In the genomic region with DNA sequence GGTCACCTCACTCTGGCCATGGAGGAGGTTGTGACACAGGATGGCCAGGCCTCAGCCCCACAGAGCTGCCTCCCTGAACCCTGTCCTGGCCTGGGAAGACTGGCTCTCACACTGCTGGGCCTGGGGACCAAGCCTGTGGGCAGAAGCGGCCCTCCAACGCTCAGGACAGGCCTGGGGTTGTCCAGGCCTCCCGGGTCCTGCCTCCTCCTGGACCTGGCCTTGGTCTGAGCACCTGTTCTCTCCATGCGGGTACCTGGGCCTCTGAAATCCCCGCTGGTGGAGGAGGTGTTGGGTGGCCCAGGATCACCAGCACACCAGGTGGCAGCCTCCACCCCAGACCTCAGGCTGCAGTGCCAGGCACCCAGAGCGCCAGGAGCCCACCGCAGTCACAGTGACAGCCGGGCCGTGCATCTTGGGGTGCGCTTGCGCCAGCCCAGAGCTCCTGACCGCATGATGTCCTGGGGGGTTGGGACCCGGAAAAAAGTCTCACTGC, we compare ENCODE assay signal across 17 cellular contexts. TPM values are rescaled to one million over a fixed set of nuclear protein-coding genes. Genes with fewer than 3 reads are reported as not detected.
DNase-seq lines count a peak whose midpoint lies in the region; ATAC-seq, FAIRE-seq and TF ChIP-seq lines count a peak whose summit lies in the region.
"Had no signal": no experiment of that assay in that cellular context is flagged by ENCODE, and none has a peak within 500 bp of the region (broad histone marks: within the 10 kb centered on the region; RNA-seq: fewer than 3 reads in every experiment).

No MANE protein-coding gene starts in this region.

- dilution Hi-C loops in IMR-90 (cut with HindIII; ENCODE audit: low sequenced_read_pairs, unreplicated experiment), result no loop called here

- H3K4me1 ChIP-seq in IMR-90 (ENCODE audit: control insufficient read depth, insufficient read depth, low read length) (no peaks in the 10 kb centered on the region), GM12878 (ENCODE audit: control insufficient read depth, insufficient read depth, low read length) (peaks cover 4% of the 10 kb centered on the region; the same call in 1 of the 2 replicates), skeletal muscle tissue (ENCODE audit: control insufficient read depth in 3 of 3, insufficient read depth in 3 of 3, low read length in 3 of 3) (peaks cover 4 to 11% (median 6%) of the 10 kb centered on the region in 3 donors)

- no peaks in the 10 kb centered on the region for H4K20me1 ChIP-seq in IMR-90 (ENCODE audit: insufficient read depth, low read length)
- no peaks in the 10 kb centered on the region for H4K20me1 ChIP-seq in GM12878 (ENCODE audit: control insufficient read depth, insufficient read depth)

- no peak overlapping the region for H3K27ac ChIP-seq in IMR-90 (ENCODE audit: insufficient read depth, low read length)
- peak overlapping the region; percentile 87 for H3K27ac ChIP-seq in GM12878 (ENCODE audit: control insufficient read depth, insufficient read depth)
- H3K27ac ChIP-seq in skeletal muscle tissue (ENCODE audit: low read depth, low read length), result no peak overlapping the region

- H3K36me3 Mint-ChIP-seq in activated T-cell treated with anti-CD3 and anti-CD28 coated beads, Interleukin-2, amount 50 U/mL, for 24 hours (ENCODE audit: low read depth), result no peaks in the 10 kb centered on the region
- peaks cover 0 to 4% of the 10 kb centered on the region in 2 donors for H3K36me3 Mint-ChIP-seq in CD14-positive monocyte

- peaks cover 16% of the 10 kb centered on the region for H3K79me2 ChIP-seq in GM12878 (ENCODE audit: control insufficient read depth, insufficient read depth, low read length)

- H3K79me1 ChIP-seq in IMR-90 (ENCODE audit: low read depth in 1 of 2, low read length in 2 of 2), result no peaks in the 10 kb centered on the region

- no peaks in the 10 kb centered on the region for H3K9me3 Mint-ChIP-seq in activated T-cell treated with anti-CD3 and anti-CD28 coated beads, Interleukin-2, amount 50 U/mL, for 24 hours
- peaks cover 0 to 17% (median 7%) of the 10 kb centered on the region in 7 donors for H3K9me3 Mint-ChIP-seq in CD14-positive monocyte
- H3K9me3 Mint-ChIP-seq: activated naive CD4-positive, alpha-beta T cell treated with anti-CD3 and anti-CD28 coated beads, Interleukin-2, amount 50 U/mL, for 72 hours; stimulated activated naive CD8-positive, alpha-beta T cell treated with anti-CD3 and anti-CD28 coated beads, Interleukin-15, Interleukin-2, amounts not matched to agents 100 ng/mL and 50 ng/mL, for 24 hours had no signal

- H2AK9ac ChIP-seq in IMR-90 (replicated peaks; ENCODE audit: low read depth, low read length, poor library complexity), result peak overlapping the region; percentile 44

- no peak overlapping the region; the same call in 1 of the 2 replicates for H4K91ac ChIP-seq in IMR-90 (ENCODE audit: insufficient read depth, low read depth, low read length)

- RAD21 ChIA-PET in GM12878 (lab: Charles Lee; ENCODE audit: unreplicated experiment), result interaction anchor here (1.0 kb wide), 1 partner anchor 18 kb away, joined by 3 read pairs; no protein-coding TSS in a partner anchor

- no peak overlapping the region for H2BK5ac ChIP-seq in IMR-90 (ENCODE audit: low read depth, low read length, poor library complexity, severe bottlenecking)

- H3K23ac ChIP-seq in IMR-90 (ENCODE audit: low read depth, low read length), result no peak overlapping the region

- no CpG with 5 or more reads among the region's 13 CpGs for WGBS in IMR-90 (ENCODE audit: extremely low coverage in 2 of 2, insufficient read length in 1 of 2), 2 experiments
- 38% methylated on average over 11 of the region's 13 CpGs for WGBS in GM12878 (ENCODE audit: insufficient coverage, insufficient replicate concordance, low lambda C conversion rate, missing lambda C conversion rate)

- CTCF ChIA-PET in IMR-90 (lab: Yijun Ruan, JAX), result no interaction called here
- CTCF ChIA-PET in GM12878 (lab: Yijun Ruan, JAX), result interaction anchor here (0.7 to 1.1 kb wide), 2 partner anchors 8 to 10 kb away, joined by 3 to 4 read pairs; no protein-coding TSS in a partner anchor

- H3K27me3 ChIP-seq in IMR-90 (ENCODE audit: control insufficient read depth, insufficient read depth, low read length) (no peaks in the 10 kb centered on the region), GM12878 (replicated peaks in 1 of 2; ENCODE audit: control insufficient read depth in 2 of 2, insufficient read depth in 2 of 2, low read length in 1 of 2) (no peaks in the 10 kb centered on the region), skeletal muscle tissue (ENCODE audit: control insufficient read depth in 3 of 3, insufficient read depth in 3 of 3, low read length in 3 of 3) (no peaks in the 10 kb centered on the region)
- H3K27me3 ChIP-seq: pancreas had no signal

- H3K56ac ChIP-seq in IMR-90 (ENCODE audit: extremely low read depth, insufficient read depth, low read length), result no peak overlapping the region

- H3K9me3 ChIP-seq in IMR-90 (ENCODE audit: control insufficient read depth, insufficient read depth, low read length), result no peaks in the 10 kb centered on the region
- H3K9me3 ChIP-seq in GM12878 (replicated peaks; ENCODE audit: control insufficient read depth, insufficient read depth, low read length), result no peaks in the 10 kb centered on the region
- no peaks in the 10 kb centered on the region for H3K9me3 ChIP-seq in skeletal muscle tissue (ENCODE audit: control insufficient read depth in 3 of 3, low read length in 3 of 3)
- H3K9me3 ChIP-seq: pancreas, SK-N-SH had no signal

- H2BK120ac ChIP-seq in IMR-90 (ENCODE audit: low read depth, low read length), result no peak overlapping the region

- H3K14ac ChIP-seq in IMR-90 (replicated peaks; ENCODE audit: low read depth, low read length), result no peak overlapping the region

- H3K27ac Mint-ChIP-seq in activated T-cell treated with anti-CD3 and anti-CD28 coated beads, Interleukin-2, amount 50 U/mL, for 24 hours, result peak overlapping the region; percentile 52
- H3K27ac Mint-ChIP-seq in CD14-positive monocyte, result peak overlapping the region in 3 of 7 donors; percentile 53 to 94 (median 91)
- H3K27ac Mint-ChIP-seq: activated naive CD4-positive, alpha-beta T cell treated with anti-CD3 and anti-CD28 coated beads, Interleukin-2, amount 50 U/mL, for 72 hours; stimulated activated naive CD8-positive, alpha-beta T cell treated with anti-CD3 and anti-CD28 coated beads, Interleukin-15, Interleukin-2, amounts not matched to agents 100 ng/mL and 50 ng/mL, for 24 hours had no signal

- intact Hi-C loops in IMR-90 (cut with micrococcal nuclease), result no loop called here
- intact Hi-C loops in GM12878 (cut with micrococcal nuclease; ENCODE audit: unreplicated experiment), result no loop called here
- intact Hi-C loops in CD14-positive monocyte (cut with micrococcal nuclease), result no loop called here

- TF ChIP-seq CTCF in IMR-90 (conservative IDR thresholded peaks at IDR 0.05; ENCODE audit: low read depth, low read length) (no peak), GM12878 (IDR thresholded peaks at IDR 0.05 in 2 of 3, conservative IDR thresholded peaks at IDR 0.05 in 1 of 3; ENCODE audit: control insufficient read depth in 2 of 3, extremely low read depth in 1 of 3, insufficient read depth in 1 of 3, low read depth in 3 of 3, low read length in 3 of 3) (0 out of 6 replicates have a peak, but pooled peaks of 1 of the 3 experiments have one; percentile 3), CD14-positive monocyte (IDR thresholded peaks at IDR 0.05) (no peak)

- H2AK5ac ChIP-seq in IMR-90 (ENCODE audit: low read depth, low read length), result no peak overlapping the region

- peak overlapping the region; percentile 20 for H3K4me3 Mint-ChIP-seq in activated T-cell treated with anti-CD3 and anti-CD28 coated beads, Interleukin-2, amount 50 U/mL, for 24 hours
- no peak overlapping the region for H3K4me3 Mint-ChIP-seq in CD14-positive monocyte
- H3K4me3 Mint-ChIP-seq: stimulated activated naive CD8-positive, alpha-beta T cell treated with anti-CD3 and anti-CD28 coated beads, Interleukin-15, Interleukin-2, amounts not matched to agents 100 ng/mL and 50 ng/mL, for 24 hours had no signal

- no peaks in the 10 kb centered on the region for H3K27me3 Mint-ChIP-seq in activated T-cell treated with anti-CD3 and anti-CD28 coated beads, Interleukin-2, amount 50 U/mL, for 24 hours
- peaks cover 0 to 8% (median 1%) of the 10 kb centered on the region in 3 donors for H3K27me3 Mint-ChIP-seq in CD14-positive monocyte (ENCODE audit: low read depth in 3 of 3)
- H3K27me3 Mint-ChIP-seq: stimulated activated naive CD8-positive, alpha-beta T cell treated with anti-CD3 and anti-CD28 coated beads, Interleukin-15, Interleukin-2, amounts not matched to agents 100 ng/mL and 50 ng/mL, for 24 hours had no signal

- TF ChIP-seq EP300 in GM12878 (IDR thresholded peaks at IDR 0.05; ENCODE audit: borderline replicate concordance in 1 of 2, control insufficient read depth in 1 of 2, low read depth in 2 of 2, low read length in 2 of 2), result no peak

- no peak for TF ChIP-seq POLR2A in IMR-90 (IDR thresholded peaks at IDR 0.05; ENCODE audit: low read depth, low read length)
- peak; percentile 74 for TF ChIP-seq POLR2A in GM12878 (IDR thresholded peaks at IDR 0.05; ENCODE audit: low read depth, low read length)

- POLR2A ChIA-PET in IMR-90 (lab: Charles Lee; ENCODE audit: unreplicated experiment) (no interaction called here), GM12878 (lab: Charles Lee) (interaction anchor here (1.0 kb wide), 2 partner anchors 8 to 123 kb away, joined by 3 read pairs; no protein-coding TSS in a partner anchor)

- H2BK15ac ChIP-seq in IMR-90 (ENCODE audit: low read depth, low read length), result no peak overlapping the region

- H3K4me2 ChIP-seq in IMR-90 (ENCODE audit: low read depth, low read length), result no peak overlapping the region
- H3K4me2 ChIP-seq in GM12878 (ENCODE audit: control insufficient read depth, insufficient read depth), result peak overlapping the region; percentile 58
- H3K4me2 ChIP-seq: SK-N-SH had no signal

- no peak for ATAC-seq in IMR-90 (ENCODE audit: low read depth)
- ATAC-seq in GM12878, result peak; percentile 76
- ATAC-seq in HG02852 (IDR thresholded peaks at IDR 0.05; ENCODE audit: unreplicated experiment), result no peak
- ATAC-seq: left colon, pancreas had no signal

- no peak overlapping the region for H3K9ac ChIP-seq in IMR-90 (ENCODE audit: low read depth, low read length)
- H3K9ac ChIP-seq in GM12878 (ENCODE audit: control insufficient read depth, insufficient read depth, low read length), result peak overlapping the region; percentile 88
- H3K9ac ChIP-seq in skeletal muscle tissue (ENCODE audit: low read depth in 1 of 3, low read length in 3 of 3), result peak overlapping the region in 2 of 3 donors; percentile 61 to 82
- H3K9ac ChIP-seq: SK-N-SH had no signal

- H4K8ac ChIP-seq in IMR-90 (ENCODE audit: low read depth in 2 of 2, low read length in 2 of 2), result no peak overlapping the region

- no peaks in the 10 kb centered on the region for H3K9me1 ChIP-seq in IMR-90 (ENCODE audit: insufficient read depth, low read length)

- H3K4me1 Mint-ChIP-seq in activated T-cell treated with anti-CD3 and anti-CD28 coated beads, Interleukin-2, amount 50 U/mL, for 24 hours (ENCODE audit: low read depth), result peaks cover 11% of the 10 kb centered on the region
- peaks cover 5% of the 10 kb centered on the region for H3K4me1 Mint-ChIP-seq in CD14-positive monocyte

- H4K5ac ChIP-seq in IMR-90 (ENCODE audit: low read depth, low read length), result no peak overlapping the region

- no peak overlapping the region for H3K4ac ChIP-seq in IMR-90 (ENCODE audit: low read depth, low read length)

- H2BK20ac ChIP-seq in IMR-90 (ENCODE audit: low read depth, low read length), result no peak overlapping the region

- TF ChIP-seq RAD21 in IMR-90 (IDR thresholded peaks at IDR 0.05; ENCODE audit: low read length), result no peak
- TF ChIP-seq RAD21 in GM12878 (IDR thresholded peaks at IDR 0.05; ENCODE audit: insufficient read depth, low read depth, low read length), result no peak

- H2AFZ ChIP-seq in IMR-90 (replicated peaks; ENCODE audit: low read length, poor library complexity) (no peak overlapping the region), GM12878 (ENCODE audit: control insufficient read depth, low read depth, low read length) (no peak overlapping the region)

- H3K4me3 ChIP-seq in IMR-90 (ENCODE audit: insufficient read depth, low read depth, low read length) (no peak overlapping the region), GM12878 (peak overlapping the region; percentile 83), skeletal muscle tissue (ENCODE audit: low read length in 3 of 3) (peak overlapping the region in 1 of 3 donors; percentile 61)
- H3K4me3 ChIP-seq: pancreas had no signal

- H3K36me3 ChIP-seq in IMR-90 (ENCODE audit: control insufficient read depth, insufficient read depth, low read length), result no peaks in the 10 kb centered on the region
- H3K36me3 ChIP-seq in GM12878 (ENCODE audit: control insufficient read depth in 2 of 2, insufficient read depth in 2 of 2, low read length in 1 of 2), result no peaks in the 10 kb centered on the region
- H3K36me3 ChIP-seq in skeletal muscle tissue (ENCODE audit: control insufficient read depth in 3 of 3, insufficient read depth in 3 of 3, low read length in 3 of 3), result no peaks in the 10 kb centered on the region
- H3K36me3 ChIP-seq: pancreas had no signal

- no peak overlapping the region for H3K18ac ChIP-seq in IMR-90 (ENCODE audit: low read depth, low read length)

- SMC1A ChIA-PET in GM12878 (lab: Charles Lee; ENCODE audit: uncharacterized antibody, unreplicated experiment), result no interaction called here

- in situ Hi-C loops in IMR-90 (cut with MboI; ENCODE audit: low sequenced_read_pairs) (no loop called here), GM12878 (cut with MboI) (no loop called here)

- no TSS peak for BruUV-seq in IMR-90 (replicated peaks; lab: Mats Ljungman, UMichigan)
- BruUV-seq in GM12878 (replicated peaks; lab: Mats Ljungman, UMichigan), result TSS peak; percentile 92

- FAIRE-seq in GM12878 (lab: Jason Lieb, UNC), result no peak
- FAIRE-seq: bronchial epithelial cell, TTC549 had no signal

- no peak for DNase-seq in activated T-cell treated with anti-CD3 and anti-CD28 coated beads, Interleukin-2, amount 50 U/mL, for 24 hours
- no peak for DNase-seq in activated T-cell treated with anti-CD3 and anti-CD28 coated beads, Interleukin-2, amount 50 U/mL, for 1 hour
- DNase-seq in IMR-90 (no peak), GM12878 (ENCODE audit: low read depth, low spot score) (no peak), SKM-1 treated with dmso at 0.1 percent for 144 hours (lab: John Stamatoyannopoulos, UW; ENCODE audit: unreplicated experiment) (no peak), CD14-positive monocyte (ENCODE audit: low spot score) (no peak)
- DNase-seq: DMS153, left colon, NCI-H446 treated with DMSO at 0.1 percent for 48 hours, SK-N-SH had no signal

RNA-seq across cellular contexts. Expression of a gene that starts 16.1 kb away (rescaled TPM):
- total RNA-seq in IMR-90 (2012; rRNA removed) (8.6 and 10.3 TPM in 2 replicates), GM12878 (2014; rRNA removed) (44.7 and 51.8 TPM in 2 replicates), GM12878 (2014; rRNA removed; fragmentation: Illumina TruSeq; extraction: Trizol) (11.0 and 11.9 TPM in 2 replicates), GM12878 (2021) (59.5 and 60.8 TPM in 2 replicates), skeletal muscle tissue (14.6 TPM)
- polyA plus RNA-seq in IMR-90 (2012; rRNA removed) (24.7 and 28.6 TPM in 2 replicates), GM12878 (2011; rRNA removed) (8.6 and 12.4 TPM in 2 replicates), GM12878 (2014; fragmentation: Illumina TruSeq; extraction: Trizol) (2.2 and 6.2 TPM in 2 replicates), GM12878 (2014; fragmentation: Nextera tagmentation; extraction: Ambion mirVana) (1 to 10 TPM in 1 of 2 experiments, under 1 TPM in 1; 0.31 to 1.5 TPM), GM12878 (2014; rRNA removed) (57.0 and 57.8 TPM in 2 replicates), GM12878 (2016; fragmentation: Nextera tagmentation; extraction: Ambion mirVana) (10 to 100 TPM; 12.4 to 34.3 TPM), CD14-positive monocyte (10 to 100 TPM; 38.8 to 40.4 TPM)
- 31.4 and 45.1 TPM in 2 replicates for polyA plus RNA-seq in IMR-90 (2012; cell fraction: cytosol; rRNA removed)
- polyA plus RNA-seq in IMR-90 (2012; cell fraction: nucleus; rRNA removed; ENCODE audit: low replicate concordance), result 37.2 and 85.2 TPM in 2 replicates
- total RNA-seq in GM12878 (2013; cell fraction: nucleolus; rRNA removed), result 27.8 and 36.0 TPM in 2 replicates
- 6.5 TPM for polyA plus RNA-seq in GM12878 (2011; ENCODE audit: low read depth)
- 31.3 and 38.2 TPM in 2 replicates for polyA plus RNA-seq in GM12878 (2011; cell fraction: cytosol; rRNA removed)
- 84.4 and 94.5 TPM in 2 replicates for polyA plus RNA-seq in GM12878 (2011; cell fraction: nucleus; rRNA removed)
- 30.9 and 46.0 TPM in 2 replicates for polyA plus RNA-seq in GM12878 (2012)
- polyA minus RNA-seq in GM12878 (2011; rRNA and poly(A)+ RNA removed), result 3.9 and 14.1 TPM in 2 replicates
- polyA minus RNA-seq in GM12878 (2011; cell fraction: cytosol; rRNA and poly(A)+ RNA removed), result 14.2 and 18.4 TPM in 2 replicates
- 22.6 and 39.2 TPM in 2 replicates for polyA minus RNA-seq in GM12878 (2011; cell fraction: nucleus; rRNA and poly(A)+ RNA removed)

RNA-seq across cellular contexts. Expression of a gene that starts 26.0 kb away (rescaled TPM):
- total RNA-seq in IMR-90 (2012; rRNA removed), result 36.1 and 36.2 TPM in 2 replicates
- polyA plus RNA-seq in IMR-90 (2012; rRNA removed), result 70.7 and 82.0 TPM in 2 replicates
- 110 and 153 TPM in 2 replicates for polyA plus RNA-seq in IMR-90 (2012; cell fraction: cytosol; rRNA removed)
- polyA plus RNA-seq in IMR-90 (2012; cell fraction: nucleus; rRNA removed; ENCODE audit: low replicate concordance), result 79.2 and 119 TPM in 2 replicates
- 19.9 and 22.8 TPM in 2 replicates for total RNA-seq in GM12878 (2013; cell fraction: nucleolus; rRNA removed)
- 37.9 and 49.5 TPM in 2 replicates for total RNA-seq in GM12878 (2014; rRNA removed)
- 16.1 and 16.5 TPM in 2 replicates for total RNA-seq in GM12878 (2014; rRNA removed; fragmentation: Illumina TruSeq; extraction: Trizol)
- 40.6 and 48.1 TPM in 2 replicates for total RNA-seq in GM12878 (2021)
- 17.3 TPM for polyA plus RNA-seq in GM12878 (2011; ENCODE audit: low read depth)
- polyA plus RNA-seq in GM12878 (2011; rRNA removed), result 8.4 and 14.0 TPM in 2 replicates
- 22.4 and 29.3 TPM in 2 replicates for polyA plus RNA-seq in GM12878 (2011; cell fraction: cytosol; rRNA removed)
- 40.8 and 53.1 TPM in 2 replicates for polyA plus RNA-seq in GM12878 (2011; cell fraction: nucleus; rRNA removed)
- polyA plus RNA-seq in GM12878 (2012), result 33.5 and 34.5 TPM in 2 replicates
- polyA plus RNA-seq in GM12878 (2014; fragmentation: Illumina TruSeq; extraction: Trizol), result 3.2 and 11.9 TPM in 2 replicates
- 10 to 100 TPM in 1 of 2 experiments, 1 to 10 TPM in 1; 9.4 to 15.0 TPM for polyA plus RNA-seq in GM12878 (2014; fragmentation: Nextera tagmentation; extraction: Ambion mirVana)
- 35.7 and 45.0 TPM in 2 replicates for polyA plus RNA-seq in GM12878 (2014; rRNA removed)
- polyA plus RNA-seq in GM12878 (2016; fragmentation: Nextera tagmentation; extraction: Ambion mirVana), result 100 to 1,000 TPM in 1 of 2 experiments, 10 to 100 TPM in 1; 97.0 to 111 TPM
- 5.8 and 7.4 TPM in 2 replicates for polyA minus RNA-seq in GM12878 (2011; rRNA and poly(A)+ RNA removed)
- polyA minus RNA-seq in GM12878 (2011; cell fraction: cytosol; rRNA and poly(A)+ RNA removed), result 5.6 TPM in 2 replicates
- polyA minus RNA-seq in GM12878 (2011; cell fraction: nucleus; rRNA and poly(A)+ RNA removed), result 5.1 and 8.7 TPM in 2 replicates
- total RNA-seq in skeletal muscle tissue, result 13.0 TPM
- 10 to 100 TPM; 20.3 to 27.6 TPM for polyA plus RNA-seq in CD14-positive monocyte

RNA-seq across cellular contexts. Expression of a gene that starts 26.2 kb away (rescaled TPM):
- total RNA-seq in IMR-90 (2012; rRNA removed) (5.6 and 7.2 TPM in 2 replicates), GM12878 (2014; rRNA removed) (9.8 and 10.5 TPM in 2 replicates), GM12878 (2014; rRNA removed; fragmentation: Illumina TruSeq; extraction: Trizol) (3.3 and 3.7 TPM in 2 replicates), GM12878 (2021) (15.8 and 16.6 TPM in 2 replicates), skeletal muscle tissue (9.9 TPM)
- polyA plus RNA-seq in IMR-90 (2012; rRNA removed) (10.9 and 11.2 TPM in 2 replicates), GM12878 (2011; rRNA removed) (2.2 and 5.2 TPM in 2 replicates), GM12878 (2014; fragmentation: Illumina TruSeq; extraction: Trizol) (0.79 and 4.3 TPM in 2 replicates), GM12878 (2014; fragmentation: Nextera tagmentation; extraction: Ambion mirVana) (under 1 TPM; 0.22 to 0.37 TPM), GM12878 (2014; rRNA removed) (8.0 and 9.7 TPM in 2 replicates), GM12878 (2016; fragmentation: Nextera tagmentation; extraction: Ambion mirVana) (10 to 100 TPM; 17.9 to 23.4 TPM), CD14-positive monocyte (1 to 10 TPM; 7.2 to 9.5 TPM)
- polyA plus RNA-seq in IMR-90 (2012; cell fraction: cytosol; rRNA removed), result 18.8 and 22.7 TPM in 2 replicates
- polyA plus RNA-seq in IMR-90 (2012; cell fraction: nucleus; rRNA removed; ENCODE audit: low replicate concordance), result 13.5 and 24.8 TPM in 2 replicates
- total RNA-seq in GM12878 (2013; cell fraction: nucleolus; rRNA removed), result 43.7 and 49.4 TPM in 2 replicates
- 4.7 TPM for polyA plus RNA-seq in GM12878 (2011; ENCODE audit: low read depth)
- polyA plus RNA-seq in GM12878 (2011; cell fraction: cytosol; rRNA removed), result 7.2 and 10.1 TPM in 2 replicates
- 18.2 and 19.7 TPM in 2 replicates for polyA plus RNA-seq in GM12878 (2011; cell fraction: nucleus; rRNA removed)
- polyA plus RNA-seq in GM12878 (2012), result 12.4 and 15.1 TPM in 2 replicates
- 6.0 and 20.6 TPM in 2 replicates for polyA minus RNA-seq in GM12878 (2011; rRNA and poly(A)+ RNA removed)
- polyA minus RNA-seq in GM12878 (2011; cell fraction: cytosol; rRNA and poly(A)+ RNA removed), result 3.6 and 4.7 TPM in 2 replicates
- polyA minus RNA-seq in GM12878 (2011; cell fraction: nucleus; rRNA and poly(A)+ RNA removed), result 3.4 and 4.7 TPM in 2 replicates
